ENCODE assay signal across 19 cellular contexts in the genomic region with DNA sequence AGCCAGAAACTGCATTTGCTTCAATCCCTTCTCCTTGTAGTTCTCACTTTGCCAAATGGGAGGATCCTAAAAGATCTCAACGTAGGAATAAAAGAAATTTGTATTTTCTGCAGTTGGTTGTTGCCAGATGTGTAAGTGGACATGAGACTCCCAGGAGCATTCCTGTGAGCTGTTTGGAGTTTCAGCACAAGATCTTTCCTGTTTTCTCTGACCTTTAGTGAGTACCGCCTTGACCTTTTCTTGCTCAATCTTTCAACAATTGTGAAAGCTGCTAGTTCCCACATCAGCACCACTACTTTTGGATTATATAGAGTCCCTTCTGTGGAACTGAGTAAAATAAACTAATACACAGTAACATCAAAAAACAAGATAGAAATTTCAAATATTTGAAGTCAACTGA.
DNase-seq lines count a peak whose midpoint lies in the region; ATAC-seq and TF ChIP-seq lines count a peak whose summit lies in the region.
"Had no signal": no experiment of that assay in that cellular context is flagged by ENCODE, and none has a peak within 500 bp of the region (broad histone marks: within the 10 kb centered on the region; RNA-seq: fewer than 3 reads in every experiment).

No MANE protein-coding gene starts in this region.

- H3K4me1 Mint-ChIP-seq in CD8-positive, alpha-beta T cell (ENCODE audit: low read depth): no peaks in the 10 kb centered on the region
- H3K4me1 Mint-ChIP-seq: B cell, CD14-positive monocyte had no signal

- no peaks in the 10 kb centered on the region for H3K36me3 ChIP-seq in CD8-positive, alpha-beta T cell (ENCODE audit: insufficient read depth, low read length)
- H3K36me3 ChIP-seq: Peyer's patch had no signal

- no peak for ATAC-seq in CD8-positive, alpha-beta T cell
- ATAC-seq in HG02610 (IDR thresholded peaks at IDR 0.05; ENCODE audit: unreplicated experiment) (no peak), GM19328 (IDR thresholded peaks at IDR 0.05; ENCODE audit: unreplicated experiment) (no peak)
- ATAC-seq: A549 had no signal

- H3K4me3 ChIP-seq in CD8-positive, alpha-beta T cell (ENCODE audit: low read depth, low read length): no peak overlapping the region
- H3K4me3 ChIP-seq: A549, Peyer's patch had no signal

- no peak overlapping the region for H3K4me3 Mint-ChIP-seq in CD8-positive, alpha-beta T cell
- H3K4me3 Mint-ChIP-seq: B cell, CD14-positive monocyte, HFFc6 had no signal

- peaks cover 10% of the 10 kb centered on the region for H3K9me3 Mint-ChIP-seq in CD8-positive, alpha-beta T cell
- H3K9me3 Mint-ChIP-seq: CD14-positive monocyte had no signal

- no peak overlapping the region for H3K27ac Mint-ChIP-seq in CD8-positive, alpha-beta T cell
- H3K27ac Mint-ChIP-seq: B cell, CD14-positive monocyte, HFFc6 had no signal

- no peaks in the 10 kb centered on the region for H3K27me3 Mint-ChIP-seq in CD8-positive, alpha-beta T cell (ENCODE audit: low read depth)
- H3K27me3 Mint-ChIP-seq: B cell had no signal

- POLR2A ChIA-PET in CD8-positive, alpha-beta T cell (lab: Charles Lee): interaction anchor here (1.0 kb wide), 1 partner anchor 29 kb away, joined by 5 read pairs; no protein-coding TSS in a partner anchor

- H3K27me3 ChIP-seq in CD8-positive, alpha-beta T cell (ENCODE audit: insufficient read depth, low read length): no peaks in the 10 kb centered on the region
- H3K27me3 ChIP-seq: Peyer's patch had no signal

- no peaks in the 10 kb centered on the region for H3K9me3 ChIP-seq in CD8-positive, alpha-beta T cell (ENCODE audit: low read length)
- H3K9me3 ChIP-seq: A549, Peyer's patch had no signal

- CTCF ChIA-PET in CD8-positive, alpha-beta T cell (lab: Charles Lee): no interaction called here

- TF ChIP-seq CTCF in CD8-positive, alpha-beta T cell (IDR thresholded peaks at IDR 0.05): no peak

- no peak overlapping the region for H3K27ac ChIP-seq in CD8-positive, alpha-beta T cell (ENCODE audit: low read depth, low read length)
- H3K27ac ChIP-seq: A549, Peyer's patch had no signal

- DNase-seq in EH (ENCODE audit: low read depth) (peak; percentile 11), HCEC 1CT (peak; percentile 9), amniotic epithelial cell (ENCODE audit: low read depth) (peak; percentile 50), fibroblast of the conjunctiva (ENCODE audit: low read depth) (peak; percentile 6)
- DNase-seq in CD8-positive, alpha-beta T cell: no peak
- DNase-seq: HFFc6, KG1, NCI-H1417, NCI-H1694 treated with DMSO at 0.1 percent for 48 hours, NCI-H2081 treated with DMSO at 0.1 percent for 48 hours, NCI-H2171 treated with DMSO at 0.1 percent for 48 hours, NCI-H524 treated with DMSO at 0.1 percent for 48 hours, NCI-H82, Peyer's patch had no signal

- H3K36me3 Mint-ChIP-seq in CD8-positive, alpha-beta T cell: no peaks in the 10 kb centered on the region
- H3K36me3 Mint-ChIP-seq: CD14-positive monocyte had no signal

- H3K4me1 ChIP-seq in CD8-positive, alpha-beta T cell (ENCODE audit: insufficient read depth, low read length): no peaks in the 10 kb centered on the region
- H3K4me1 ChIP-seq: A549, Peyer's patch had no signal

- intact Hi-C loops in CD8-positive, alpha-beta T cell (cut with DNase I, micrococcal nuclease): no loop called here

Comparison
In these comparisons a context has a peak if more than half of its experiments do, and no peak if none do; other contexts are left out.
1. DNase-seq: peak in EH (single experiment), HCEC 1CT (single experiment), amniotic epithelial cell (single experiment) and fibroblast of the conjunctiva (single experiment); none in CD8-positive, alpha-beta T cell (0 of 7).